ENCODE assay signal across 8 cellular contexts in the genomic region with DNA sequence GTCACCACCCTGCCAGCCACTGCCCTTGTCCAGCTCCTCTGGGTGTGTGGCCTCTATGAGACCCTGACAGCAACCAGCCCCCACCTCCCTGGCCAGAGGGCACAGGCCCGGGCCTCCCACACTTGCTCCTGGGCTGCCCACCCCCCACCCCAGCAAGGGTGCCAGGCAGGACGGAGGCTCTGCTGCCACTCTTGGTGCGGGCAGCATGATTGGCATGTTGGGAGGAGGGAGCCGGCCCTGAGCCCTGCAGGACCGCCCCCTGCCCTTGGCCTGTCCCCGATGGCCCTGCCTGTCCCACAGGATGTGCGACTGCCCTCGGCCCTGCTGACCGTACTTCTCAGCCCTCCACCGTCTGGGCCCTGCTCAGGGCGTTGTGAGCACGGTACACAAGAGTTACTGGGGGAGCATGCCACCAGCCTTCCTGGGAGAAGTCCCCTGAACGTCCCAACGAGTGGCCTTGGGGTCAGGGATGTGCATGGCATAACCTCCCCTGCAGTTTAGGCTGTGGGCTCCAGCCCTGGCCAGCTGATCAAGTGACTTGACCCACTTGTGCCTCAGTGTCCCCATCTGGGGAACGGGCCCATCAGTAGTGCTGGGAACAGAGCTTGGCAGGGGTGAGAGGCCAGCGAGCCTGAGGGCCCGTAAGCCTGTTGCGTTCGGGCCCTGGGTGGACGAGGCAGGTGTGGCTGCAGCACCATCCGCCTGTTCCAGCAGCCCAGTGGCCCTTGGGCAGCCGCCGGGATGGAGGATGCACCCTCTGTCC. TPM values are rescaled to one million over a fixed set of nuclear protein-coding genes. Genes with fewer than 3 reads are reported as not detected.
DNase-seq lines count a peak whose midpoint lies in the region; ATAC-seq and TF ChIP-seq lines count a peak whose summit lies in the region.
"Had no signal": no experiment of that assay in that cellular context is flagged by ENCODE, and none has a peak within 500 bp of the region (broad histone marks: within the 10 kb centered on the region; RNA-seq: fewer than 3 reads in every experiment).

No MANE protein-coding gene starts in this region.

- H3K9me3 ChIP-seq in SK-N-MC (ENCODE audit: low read depth, low read length) (no peaks in the 10 kb centered on the region), iPS-15b (ENCODE audit: control insufficient read depth, insufficient read depth, low read length) (no peaks in the 10 kb centered on the region), suprapubic skin (no peaks in the 10 kb centered on the region)

- H3K27me3 ChIP-seq in iPS-15b (ENCODE audit: control insufficient read depth, insufficient read depth, low read length) (no peaks in the 10 kb centered on the region), suprapubic skin (no peaks in the 10 kb centered on the region)
- H3K27me3 ChIP-seq: brain microvascular endothelial cell had no signal

- DNase-seq in SK-N-MC (ENCODE audit: low read depth, low spot score) (no peak), suprapubic skin (ENCODE audit: low spot score in 2 of 2) (no peak), NCI-H1694 treated with DMSO at 0.1 percent for 48 hours (lab: John Stamatoyannopoulos, UW) (no peak), NK-92 (lab: John Stamatoyannopoulos, UW; ENCODE audit: unreplicated experiment) (no peak)

- TF ChIP-seq POLR2A in suprapubic skin (IDR thresholded peaks at IDR 0.05) = no peak

- H3K4me1 ChIP-seq in iPS-15b (ENCODE audit: control insufficient read depth, insufficient read depth, low read length) = no peaks in the 10 kb centered on the region
- peaks cover 48% of the 10 kb centered on the region for H3K4me1 ChIP-seq in suprapubic skin

- no peak for ATAC-seq in GM21390 (IDR thresholded peaks at IDR 0.05; ENCODE audit: unreplicated experiment)

- H3K27ac ChIP-seq in SK-N-MC (peak overlapping the region; percentile 56; the same call in 1 of the 2 replicates), suprapubic skin (no peak overlapping the region)
- H3K27ac ChIP-seq: brain microvascular endothelial cell had no signal

- 71% methylated on average over 9 of the region's 23 CpGs for WGBS in suprapubic skin

- H3K4me3 ChIP-seq in SK-N-MC = peak overlapping the region; percentile 44
- H3K4me3 ChIP-seq in iPS-15b (ENCODE audit: low read depth, low read length) = peak overlapping the region; percentile 37
- H3K4me3 ChIP-seq in suprapubic skin = peak overlapping the region; percentile 52

- no peak for TF ChIP-seq EP300 in suprapubic skin (IDR thresholded peaks at IDR 0.05)

- peaks cover 2% of the 10 kb centered on the region; the same call in 1 of the 2 replicates for H3K36me3 ChIP-seq in SK-N-MC (ENCODE audit: insufficient read depth, low read length)
- H3K36me3 ChIP-seq in iPS-15b (ENCODE audit: control insufficient read depth, insufficient read depth, low read length) = peaks cover 5% of the 10 kb centered on the region
- H3K36me3 ChIP-seq in suprapubic skin = peaks cover 9% of the 10 kb centered on the region

- TF ChIP-seq CTCF in suprapubic skin (IDR thresholded peaks at IDR 0.05) = no peak

- no peak overlapping the region for H3K9ac ChIP-seq in SK-N-MC (ENCODE audit: insufficient read length)
- H3K9ac ChIP-seq in iPS-15b (ENCODE audit: low read depth, low read length) = peak overlapping the region; percentile 54

RNA-seq across cellular contexts. Expression of a gene that starts 16.0 kb away (rescaled TPM):
- 10 to 100 TPM; 11.5 to 14.6 (median 13.7) TPM for total RNA-seq in suprapubic skin

RNA-seq across cellular contexts. Expression of a gene that starts 20.2 kb away (rescaled TPM):
- total RNA-seq in suprapubic skin = 10 to 100 TPM; 11.3 to 46.4 (median 37.9) TPM

RNA-seq across cellular contexts. Expression of a gene that starts 30.2 kb away (rescaled TPM):
- total RNA-seq in suprapubic skin = 1 to 10 TPM; 2.3 to 7.4 (median 3.3) TPM

RNA-seq across cellular contexts. Expression of a gene that starts 39.4 kb away (rescaled TPM):
- under 1 TPM in 2 of 4 donors, not detected in 2; 0.13 to 0.45 TPM for total RNA-seq in suprapubic skin
- total RNA-seq: natural killer cell treated with Interleukin-12 subunit alpha and Interleukin-12 subunit beta and Interleukin-15 and Interleukin-18, amount 100 ng/mL, for 72 hours had no signal

RNA-seq across cellular contexts. Expression of a gene that starts 56.7 kb away (rescaled TPM):
- 10 to 100 TPM in 2 of 4 donors, 1 to 10 TPM in 2; 6.1 to 11.1 (median 9.8) TPM for total RNA-seq in suprapubic skin
